In genomic region chrX:15790766-15791380, GRCh38 we compare ENCODE assay signal across 8 cellular contexts.
A peak's percentile ranks its signal among the peaks of the same experiment; 100 is the strongest.
DNase-seq lines count a peak whose midpoint lies in the region; ATAC-seq and TF ChIP-seq lines count a peak whose summit lies in the region.

No MANE protein-coding gene starts in this region.

- H3K4me3 ChIP-seq in foreskin fibroblast (ENCODE audit: low read depth in 1 of 2, low read length in 2 of 2): peak overlapping the region; percentile 68 to 77

- TF ChIP-seq CTCF in foreskin fibroblast (IDR thresholded peaks at IDR 0.05; ENCODE audit: low read depth, low read length): no peak

- no peaks in the 10 kb centered on the region for H3K27me3 Mint-ChIP-seq in activated T-cell treated with anti-CD3 and anti-CD28 coated beads, Interleukin-2, amount 50 U/mL, for 24 hours

- H3K27ac Mint-ChIP-seq in activated T-cell treated with anti-CD3 and anti-CD28 coated beads, Interleukin-2, amount 50 U/mL, for 24 hours: no peak overlapping the region

- peaks cover 32% of the 10 kb centered on the region for H3K4me1 Mint-ChIP-seq in activated T-cell treated with anti-CD3 and anti-CD28 coated beads, Interleukin-2, amount 50 U/mL, for 24 hours (ENCODE audit: low read depth)

- H3K36me3 Mint-ChIP-seq in activated T-cell treated with anti-CD3 and anti-CD28 coated beads, Interleukin-2, amount 50 U/mL, for 24 hours (ENCODE audit: low read depth): peaks cover 33% of the 10 kb centered on the region

- peak; percentile 24 for DNase-seq in RKO (ENCODE audit: low spot score)
- peak in 1 of 2 donors; percentile 15 for DNase-seq in foreskin fibroblast
- DNase-seq in putamen (ENCODE audit: low spot score): peak; percentile 18
- DNase-seq in activated T-cell treated with anti-CD3 and anti-CD28 coated beads, Interleukin-2, amount 50 U/mL, for 24 hours: no peak
- DNase-seq in NCI-H2081 (lab: John Stamatoyannopoulos, UW): no peak
- DNase-seq in DMS79 treated with DMSO at 0.1 percent for 48 hours (lab: John Stamatoyannopoulos, UW): no peak

- no peaks in the 10 kb centered on the region for H3K9me3 Mint-ChIP-seq in activated T-cell treated with anti-CD3 and anti-CD28 coated beads, Interleukin-2, amount 50 U/mL, for 24 hours

- H3K4me3 Mint-ChIP-seq in activated T-cell treated with anti-CD3 and anti-CD28 coated beads, Interleukin-2, amount 50 U/mL, for 24 hours: no peak overlapping the region

- ATAC-seq in GM18867 (IDR thresholded peaks at IDR 0.05; ENCODE audit: unreplicated experiment) (peak; percentile 25), HG02938 (IDR thresholded peaks at IDR 0.05; ENCODE audit: unreplicated experiment) (peak; percentile 25)

Comparison
In these comparisons a context has a peak if more than half of its experiments do, and no peak if none do; other contexts are left out.
1. DNase-seq: peak in RKO (single experiment) and putamen (single experiment); none in activated T-cell treated with anti-CD3 and anti-CD28 coated beads, Interleukin-2, amount 50 U/mL, for 24 hours (single experiment), NCI-H2081 (0 of 2) and DMS79 treated with DMSO at 0.1 percent for 48 hours (single experiment).